In the genomic region with DNA sequence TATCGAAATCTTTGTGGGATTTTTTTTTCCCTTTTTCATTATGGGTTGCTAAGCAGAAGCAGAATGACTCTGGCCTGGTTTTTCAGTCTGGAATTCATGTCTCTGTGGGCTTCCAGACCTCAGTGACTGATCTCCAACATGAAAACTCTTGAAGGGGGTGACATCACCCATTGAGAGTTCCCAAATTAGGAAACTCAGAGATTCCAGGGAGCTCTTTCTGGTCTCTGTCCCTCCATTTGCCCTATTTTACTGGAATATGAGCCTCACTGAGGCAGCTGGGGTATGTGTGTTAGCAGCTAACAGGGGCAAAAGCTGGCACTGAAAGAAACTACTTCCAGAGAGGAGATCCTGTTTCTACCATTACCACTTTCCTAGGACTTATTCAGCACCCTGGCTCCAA, we compare ENCODE assay signal across 23 cellular contexts.
"Had no signal": no experiment of that assay in that cellular context is flagged by ENCODE, and none has a peak within 500 bp of the region (broad histone marks: within the 10 kb centered on the region; RNA-seq: fewer than 3 reads in every experiment).

No MANE protein-coding gene starts in this region.

- H3K9me3 ChIP-seq: body of pancreas had no signal

- H3K4me1 ChIP-seq: body of pancreas had no signal

- H3K27me3 ChIP-seq: body of pancreas had no signal

- H3K4me2 ChIP-seq: PC-9 had no signal

- H2AFZ ChIP-seq: PC-9 had no signal

- DNase-seq: activated B cell treated with CpG ODN at 0.5 μM for 24 hours; activated CD4-positive, alpha-beta T cell treated with anti-CD3 and anti-CD28 coated beads for 1 hour; activated CD4-positive, alpha-beta T cell treated with anti-CD3 and anti-CD28 coated beads, Interleukin-2, amount 10 ng/mL, durations not matched to agents 24 days and 14 days; activated CD4-positive, alpha-beta T cell treated with anti-CD3 and anti-CD28 coated beads, Interleukin-2, amount 50 U/mL, for 48 hours; activated CD8-positive, alpha-beta memory T cell treated with anti-CD3 and anti-CD28 coated beads, Interleukin-2, amount 10 ng/mL, durations not matched to agents 7 days and 5 days; activated effector memory CD4-positive, alpha-beta T cell treated with Interleukin-2 at 50 U/mL for 16 hours; activated naive CD4-positive, alpha-beta T cell; activated T-cell treated with anti-CD3 and anti-CD28 coated beads, Interleukin-2, amount 50 U/mL, for 24 hours; aorta; body of pancreas; central memory CD4-positive, alpha-beta T cell; NCI-H1092; NCI-H1694; NCI-H2029; NCI-H2107; NCI-H2171 treated with DMSO at 0.1 percent for 48 hours; NCI-H345; NCI-H510A; PC-9; SHP77 treated with DMSO at 0.1 percent for 48 hours; T-helper 17 cell; T-helper 9 cell had no signal

- H3K4me3 ChIP-seq: body of pancreas, PC-9 had no signal

- H3K27ac ChIP-seq: body of pancreas, PC-9 had no signal

- FAIRE-seq: bronchial epithelial cell had no signal
